ENCODE assay signal across 8 cellular contexts in genomic region chr21:42495765-42496119, GRCh38. TPM values are rescaled to one million over a fixed set of nuclear protein-coding genes. Genes with fewer than 3 reads are reported as not detected.
A peak's percentile ranks its signal among the peaks of the same experiment; 100 is the strongest.
DNase-seq lines count a peak whose midpoint lies in the region; ATAC-seq and TF ChIP-seq lines count a peak whose summit lies in the region.

No MANE protein-coding gene starts in this region.

- H3K9ac ChIP-seq in BLaER1 treated with 17β-estradiol and CSF1 and Interleukin-3, amounts not matched to agents 10 nM and 100 nM, result peak overlapping the region in 9 of 11 experiments; percentile 7 to 66 (median 51); a peak in 12 of 22 replicates

- peaks cover 0 to 8% (median 0%) of the 10 kb centered on the region in 11 experiments; a peak in 1 of 22 replicates for H3K27me3 ChIP-seq in BLaER1 treated with 17β-estradiol and CSF1 and Interleukin-3, amounts not matched to agents 10 nM and 100 nM
- no peaks in the 10 kb centered on the region for H3K27me3 ChIP-seq in dorsolateral prefrontal cortex

- H4K20me1 ChIP-seq in BLaER1 treated with 17β-estradiol and CSF1 and Interleukin-3, amounts not matched to agents 10 nM and 100 nM, result peaks cover 0 to 3% (median 0%) of the 10 kb centered on the region in 11 experiments; a peak in 1 of 22 replicates

- intact Hi-C loops in dorsolateral prefrontal cortex (cut with DNase I), result loop anchor here in 1 of 2 donors (5.0 kb wide), 1 partner anchor 37 kb away; no protein-coding TSS in a partner anchor

- peak in 1 of 56 donors; percentile 0 for TF ChIP-seq CTCF in dorsolateral prefrontal cortex (IDR thresholded peaks at IDR 0.05 in 54 of 56, conservative IDR thresholded peaks at IDR 0.05 in 2 of 56; ENCODE audit: low read depth in 1 of 56, partially characterized antibody in 56 of 56)

- H3K27me3 Mint-ChIP-seq in naive B cell, result peaks cover 0 to 5% (median 0%) of the 10 kb centered on the region in 3 donors

- H3K27ac Mint-ChIP-seq in naive B cell, result peak overlapping the region; percentile 92 to 99 (median 96)

- H3K9me3 Mint-ChIP-seq in naive B cell, result no peaks in the 10 kb centered on the region

- H3K4me1 Mint-ChIP-seq in naive B cell, result peaks cover 10 to 14% (median 13%) of the 10 kb centered on the region in 3 donors

- ATAC-seq in GM21423 (IDR thresholded peaks at IDR 0.05; ENCODE audit: unreplicated experiment) (peak; percentile 7), naive B cell (ENCODE audit: low read depth in 2 of 2) (peak; percentile 4 to 9), GM21528 (IDR thresholded peaks at IDR 0.05; ENCODE audit: low FRiP score, unreplicated experiment) (no peak), GM18498 (IDR thresholded peaks at IDR 0.05; ENCODE audit: unreplicated experiment) (no peak)

- peak overlapping the region in 1 of 11 experiments; percentile 72; a peak in 1 of 22 replicates for H3K27ac ChIP-seq in BLaER1 treated with 17β-estradiol and CSF1 and Interleukin-3, amounts not matched to agents 10 nM and 100 nM
- H3K27ac ChIP-seq in dorsolateral prefrontal cortex, result peak overlapping the region in 14 of 59 donors; percentile 1 to 88 (median 32)

- H3K4me1 ChIP-seq in BLaER1 treated with 17β-estradiol and CSF1 and Interleukin-3, amounts not matched to agents 10 nM and 100 nM, result peaks cover 4 to 24% (median 19%) of the 10 kb centered on the region in 10 experiments; a peak in 19 of 20 replicates

- peak overlapping the region; percentile 87 to 95 (median 93) for H3K4me3 Mint-ChIP-seq in naive B cell

- DNase-seq in NCI-H2196 (lab: John Stamatoyannopoulos, UW; ENCODE audit: unreplicated experiment) (peak; percentile 63), dorsolateral prefrontal cortex (peak in 3 of 10 donors; percentile 45 to 55 (median 50)), naive B cell (no peak), NAMALWA (ENCODE audit: low spot score) (no peak)

- peak overlapping the region; percentile 62 to 76 (median 65) for H3K4me3 ChIP-seq in BLaER1 treated with 17β-estradiol and CSF1 and Interleukin-3, amounts not matched to agents 10 nM and 100 nM
- H3K4me3 ChIP-seq in dorsolateral prefrontal cortex, result peak overlapping the region; percentile 52 to 98 (median 86)

- no peaks in the 10 kb centered on the region for H3K9me3 ChIP-seq in BLaER1 treated with 17β-estradiol and CSF1 and Interleukin-3, amounts not matched to agents 10 nM and 100 nM (replicated peaks in 1 of 11)

- peak overlapping the region; percentile 85 to 99 (median 93) for H3K4me2 ChIP-seq in BLaER1 treated with 17β-estradiol and CSF1 and Interleukin-3, amounts not matched to agents 10 nM and 100 nM

- H3K36me3 ChIP-seq in BLaER1 treated with 17β-estradiol and CSF1 and Interleukin-3, amounts not matched to agents 10 nM and 100 nM, result no peaks in the 10 kb centered on the region

- no peaks in the 10 kb centered on the region for H3K36me3 Mint-ChIP-seq in naive B cell

RNA-seq across cellular contexts. Expression of gene RSPH1, which starts 0.3 kb away (rescaled TPM):
- total RNA-seq in dorsolateral prefrontal cortex, result 10 to 100 TPM in 14 of 120 experiments, 1 to 10 TPM in 106; 3.5 to 12.9 (median 7.5) TPM
- polyA plus RNA-seq in naive B cell (ENCODE audit: low read depth in 6 of 6), result not detected

RNA-seq across cellular contexts. Expression of gene SLC37A1, which starts 17.9 kb away (rescaled TPM):
- total RNA-seq in dorsolateral prefrontal cortex, result 10 to 100 TPM in 109 of 120 experiments, 1 to 10 TPM in 11; 6.5 to 24.8 (median 15.3) TPM
- polyA plus RNA-seq in naive B cell (ENCODE audit: low read depth in 6 of 6), result 10 to 100 TPM in 4 of 6 donors, 1 to 10 TPM in 2; 4.9 to 15.7 (median 11.2) TPM

Comparison
In these comparisons a context has a peak if more than half of its experiments do, and no peak if none do; other contexts are left out.
1. ATAC-seq: peak in GM21423 (single experiment) and naive B cell (2 of 2); none in GM21528 (single experiment) and GM18498 (single experiment).